ENCODE assay signal across 29 cellular contexts in the genomic region with DNA sequence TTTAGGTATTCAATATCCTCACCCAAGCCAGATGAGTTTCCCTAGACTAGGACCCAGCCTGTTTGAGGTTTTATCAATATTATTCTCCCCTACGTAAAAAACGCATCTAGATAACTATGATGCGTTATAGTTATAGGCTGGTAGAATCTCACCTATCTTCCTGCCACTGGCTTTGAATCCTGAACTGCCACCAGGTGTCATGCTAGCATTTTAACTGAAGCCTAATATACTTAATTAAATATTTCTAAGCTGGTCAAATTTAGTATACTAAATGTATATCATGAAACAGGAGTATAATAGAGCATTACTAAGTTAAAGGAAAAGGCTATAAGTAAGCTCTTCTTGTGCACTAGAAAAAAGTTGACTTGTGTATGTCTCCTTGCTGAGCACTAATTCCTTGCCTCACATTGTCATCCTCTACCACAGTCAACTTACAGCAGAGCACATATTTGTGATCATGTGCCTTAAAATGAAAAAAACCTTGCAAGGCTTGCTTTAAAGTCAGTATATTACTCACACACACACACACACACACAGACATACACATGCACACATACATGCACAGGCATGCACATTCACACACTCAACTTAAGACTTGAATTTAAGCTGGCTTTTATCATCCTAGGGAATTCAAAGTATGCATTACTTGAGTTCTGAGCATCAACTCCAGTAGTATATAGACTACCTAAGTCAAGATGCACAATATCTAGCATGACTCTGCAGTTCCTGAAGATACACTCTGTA.
DNase-seq lines count a peak whose midpoint lies in the region; ATAC-seq, FAIRE-seq and TF ChIP-seq lines count a peak whose summit lies in the region.
"Had no signal": no experiment of that assay in that cellular context is flagged by ENCODE, and none has a peak within 500 bp of the region (broad histone marks: within the 10 kb centered on the region; RNA-seq: fewer than 3 reads in every experiment).

No MANE protein-coding gene starts in this region.

- H3K4me3 Mint-ChIP-seq in MCF 10A (ENCODE audit: unreplicated experiment) (no peak overlapping the region), type B pancreatic cell (no peak overlapping the region)
- H3K4me3 Mint-ChIP-seq: activated CD8-positive, alpha-beta memory T cell treated with anti-CD3 and anti-CD28 coated beads, Interleukin-2, amount 10 ng/mL, durations not matched to agents 7 days and 5 days; activated naive CD4-positive, alpha-beta T cell treated with anti-CD3 and anti-CD28 coated beads, Interleukin-2, amount 10 ng/mL, durations not matched to agents 7 days and 5 days; activated T-helper 1 cell treated with anti-CD3 and anti-CD28 coated beads, Interleukin-12 subunit alpha, Interleukin-12 subunit beta, Interleukin-2, Interleukin-4 antibody, amounts not matched to agents 30 ng/mL and 10 ng/mL and 1 ng/mL, durations not matched to agents 14 hours and 24 hours and 36 hours; dendritic cell treated with granulocyte-macrophage colony-stimulating factor and Interleukin-4, amounts not matched to agents 40 ng/mL and 50 ng/mL, for 4 days; naive B cell; stimulated activated naive B cell treated with anti-CD40 and anti-IgM and Interleukin-4, amounts not matched to agents 10 μg/mL and 1 μg/mL and 100 μg/mL, for 72 hours had no signal

- DNase-seq in MCF 10A (ENCODE audit: unreplicated experiment) (no peak), mammary epithelial cell (no peak), RWPE1 (ENCODE audit: low spot score) (no peak), foreskin keratinocyte (peak; percentile 22 to 69), urothelium cell line (ENCODE audit: low spot score) (no peak), H7 (no peak), small intestine (no peak), type B pancreatic cell (ENCODE audit: extremely low spot score, unreplicated experiment) (no peak)
- DNase-seq: activated CD4-positive, alpha-beta T cell treated with anti-CD3 and anti-CD28 coated beads, Interleukin-2, amount 50 U/mL, for 1 hour; activated CD8-positive, alpha-beta memory T cell treated with anti-CD3 and anti-CD28 coated beads, Interleukin-2, amount 10 ng/mL, durations not matched to agents 7 days and 5 days; activated naive CD4-positive, alpha-beta T cell treated with anti-CD3 and anti-CD28 coated beads, Interleukin-2, amount 10 ng/mL, durations not matched to agents 7 days and 5 days; amniotic stem cell; COR-L47; HCEC 1CT; heart right ventricle; KBM-7; left colon; MV-4-11; naive B cell; NCI-H1694 treated with DMSO at 0.1 percent for 48 hours; NCI-H526 treated with DMSO at 0.1 percent for 48 hours; stimulated activated CD4-positive, alpha-beta T cell treated with anti-CD3 and anti-CD28 coated beads, Interleukin-4, amount 100 ng/mL, for 1 hour; stimulated activated naive B cell treated with anti-CD40 and anti-IgM and Interleukin-4, amounts not matched to agents 10 μg/mL and 1 μg/mL and 100 μg/mL, for 72 hours; uterus had no signal

- no peaks in the 10 kb centered on the region for H3K27me3 Mint-ChIP-seq in MCF 10A (ENCODE audit: insufficient read depth, unreplicated experiment)
- H3K27me3 Mint-ChIP-seq in type B pancreatic cell, result no peaks in the 10 kb centered on the region
- H3K27me3 Mint-ChIP-seq: activated naive CD4-positive, alpha-beta T cell treated with anti-CD3 and anti-CD28 coated beads, Interleukin-2, amount 10 ng/mL, durations not matched to agents 7 days and 5 days; dendritic cell treated with granulocyte-macrophage colony-stimulating factor and Interleukin-4, amounts not matched to agents 40 ng/mL and 50 ng/mL, for 4 days; stimulated activated naive B cell treated with anti-CD40 and anti-IgM and Interleukin-4, amounts not matched to agents 10 μg/mL and 1 μg/mL and 100 μg/mL, for 72 hours had no signal

- no peaks in the 10 kb centered on the region for H3K9me3 Mint-ChIP-seq in MCF 10A (ENCODE audit: unreplicated experiment)
- H3K9me3 Mint-ChIP-seq in type B pancreatic cell, result no peaks in the 10 kb centered on the region
- H3K9me3 Mint-ChIP-seq: activated naive CD4-positive, alpha-beta T cell treated with anti-CD3 and anti-CD28 coated beads, Interleukin-2, amount 10 ng/mL, durations not matched to agents 7 days and 5 days; activated T-helper 1 cell treated with anti-CD3 and anti-CD28 coated beads, Interleukin-12 subunit alpha, Interleukin-12 subunit beta, Interleukin-2, Interleukin-4 antibody, amounts not matched to agents 30 ng/mL and 10 ng/mL and 1 ng/mL, durations not matched to agents 14 hours and 24 hours and 36 hours; dendritic cell treated with granulocyte-macrophage colony-stimulating factor and Interleukin-4, amounts not matched to agents 40 ng/mL and 50 ng/mL, for 4 days; naive B cell; stimulated activated naive B cell treated with anti-CD40 and anti-IgM and Interleukin-4, amounts not matched to agents 10 μg/mL and 1 μg/mL and 100 μg/mL, for 72 hours had no signal

- POLR2A ChIA-PET in MCF 10A (lab: Yijun Ruan, JAX) (interaction anchor here (0.5 to 2.9 kb wide), 8 partner anchors 9 to 557 kb away, joined by 3 to 21 read pairs (median 4); a partner anchor contains a TSS), RWPE1 (lab: Yijun Ruan, JAX; ENCODE audit: low non-redundant PET) (no interaction called here)

- H3K4me3 ChIP-seq in mammary epithelial cell (replicated peaks in 1 of 3; ENCODE audit: insufficient read depth in 1 of 3, low read depth in 2 of 3, low read length in 3 of 3), result no peak overlapping the region
- H3K4me3 ChIP-seq in H7 (ENCODE audit: insufficient read depth, low read depth, low read length), result no peak overlapping the region
- no peak overlapping the region for H3K4me3 ChIP-seq in small intestine (ENCODE audit: low read depth in 1 of 2, low read length in 2 of 2)
- H3K4me3 ChIP-seq: BLaER1, cardiac muscle cell, heart right ventricle, uterus had no signal

- H3K79me2 ChIP-seq in mammary epithelial cell (ENCODE audit: insufficient read depth, low read length), result no peaks in the 10 kb centered on the region

- no peaks in the 10 kb centered on the region for H3K4me1 ChIP-seq in mammary epithelial cell (ENCODE audit: insufficient read depth, low read length)
- H3K4me1 ChIP-seq in foreskin keratinocyte, result no peaks in the 10 kb centered on the region
- no peaks in the 10 kb centered on the region for H3K4me1 ChIP-seq in small intestine (ENCODE audit: control insufficient read depth in 2 of 2, insufficient read depth in 1 of 2, low read depth in 1 of 2, low read length in 1 of 2)
- H3K4me1 ChIP-seq: BLaER1, uterus had no signal

- no peaks in the 10 kb centered on the region for H4K20me1 ChIP-seq in mammary epithelial cell (ENCODE audit: insufficient read depth, low read length)
- H4K20me1 ChIP-seq: BLaER1 had no signal

- WGBS in mammary epithelial cell (ENCODE audit: low coverage, missing lambda C conversion rate), result 67% methylated on average over 3 of the region's 3 CpGs
- 87 to 88% (median 88%) methylated on average over 3 of the region's 3 CpGs for WGBS in small intestine, 3 donors

- CTCF ChIA-PET in MCF 10A (lab: Yijun Ruan, JAX), result interaction anchor here (0.5 to 8.3 kb wide), 36 partner anchors 8 to 1150 kb away, joined by 3 to 175 read pairs (median 4); a partner anchor contains a TSS
- CTCF ChIA-PET in mammary epithelial cell (lab: Charles Lee; ENCODE audit: low non-redundant PET), result no interaction called here
- CTCF ChIA-PET in RWPE1 (lab: Yijun Ruan, JAX), result interaction anchor here (0.6 to 1.9 kb wide), 5 partner anchors 70 to 562 kb away, joined by 3 to 10 read pairs (median 5); no protein-coding TSS in a partner anchor

- FAIRE-seq in urothelium cell line (lab: Jason Lieb, UNC) (peak; percentile 66), small intestine (lab: Jason Lieb, UNC) (no peak)
- FAIRE-seq: GM12892 had no signal

- H2AFZ ChIP-seq in mammary epithelial cell (ENCODE audit: low read depth, low read length), result no peak overlapping the region

- H3K36me3 ChIP-seq in mammary epithelial cell (ENCODE audit: insufficient read depth, low read length), result no peaks in the 10 kb centered on the region
- no peaks in the 10 kb centered on the region for H3K36me3 ChIP-seq in H7 (replicated peaks; ENCODE audit: control insufficient read depth, insufficient read depth, low read length)
- no peaks in the 10 kb centered on the region for H3K36me3 ChIP-seq in small intestine (ENCODE audit: control insufficient read depth in 2 of 2, insufficient read depth in 2 of 2, low read length in 2 of 2)
- H3K36me3 ChIP-seq: BLaER1, cardiac muscle cell, heart right ventricle, uterus had no signal

- H3K4me1 Mint-ChIP-seq in MCF 10A (ENCODE audit: insufficient read depth, unreplicated experiment) (no peaks in the 10 kb centered on the region), type B pancreatic cell (ENCODE audit: unreplicated experiment) (no peaks in the 10 kb centered on the region)
- H3K4me1 Mint-ChIP-seq: activated naive CD4-positive, alpha-beta T cell treated with anti-CD3 and anti-CD28 coated beads, Interleukin-2, amount 10 ng/mL, durations not matched to agents 7 days and 5 days; naive B cell; stimulated activated naive B cell treated with anti-CD40 and anti-IgM and Interleukin-4, amounts not matched to agents 10 μg/mL and 1 μg/mL and 100 μg/mL, for 72 hours had no signal

- no peaks in the 10 kb centered on the region for H3K27me3 ChIP-seq in mammary epithelial cell (ENCODE audit: insufficient read depth, low read length)
- no peaks in the 10 kb centered on the region for H3K27me3 ChIP-seq in foreskin keratinocyte
- no peaks in the 10 kb centered on the region for H3K27me3 ChIP-seq in H7 (ENCODE audit: control insufficient read depth, insufficient read depth, low read length)
- no peaks in the 10 kb centered on the region for H3K27me3 ChIP-seq in small intestine (ENCODE audit: control insufficient read depth in 2 of 2, insufficient read depth in 2 of 2, low read length in 2 of 2)
- H3K27me3 ChIP-seq: BLaER1, cardiac muscle cell, heart right ventricle, uterus had no signal

- no peaks in the 10 kb centered on the region for H3K9me3 ChIP-seq in mammary epithelial cell (replicated peaks; ENCODE audit: insufficient read depth, low read length)
- H3K9me3 ChIP-seq in small intestine (ENCODE audit: control insufficient read depth, low read depth), result no peaks in the 10 kb centered on the region
- H3K9me3 ChIP-seq: BLaER1, heart right ventricle, uterus had no signal

- no peak overlapping the region for H3K27ac ChIP-seq in mammary epithelial cell (ENCODE audit: insufficient read depth, low read depth, low read length)
- no peak overlapping the region for H3K27ac ChIP-seq in RWPE1
- no peak overlapping the region for H3K27ac ChIP-seq in foreskin keratinocyte
- H3K27ac ChIP-seq in small intestine (ENCODE audit: low read depth in 1 of 2, low read length in 1 of 2), result no peak overlapping the region
- H3K27ac ChIP-seq: BLaER1, cardiac muscle cell, heart right ventricle, uterus had no signal

- dilution Hi-C loops in mammary epithelial cell (cut with HindIII; ENCODE audit: low sequenced_read_pairs), result no loop called here

- H3K27ac Mint-ChIP-seq in MCF 10A (ENCODE audit: low read depth, unreplicated experiment), result no peak overlapping the region
- H3K27ac Mint-ChIP-seq in type B pancreatic cell, result no peak overlapping the region
- H3K27ac Mint-ChIP-seq: activated CD8-positive, alpha-beta memory T cell treated with anti-CD3 and anti-CD28 coated beads, Interleukin-2, amount 10 ng/mL, durations not matched to agents 7 days and 5 days; activated naive CD4-positive, alpha-beta T cell treated with anti-CD3 and anti-CD28 coated beads, Interleukin-2, amount 10 ng/mL, durations not matched to agents 7 days and 5 days; activated T-helper 1 cell treated with anti-CD3 and anti-CD28 coated beads, Interleukin-12 subunit alpha, Interleukin-12 subunit beta, Interleukin-2, Interleukin-4 antibody, amounts not matched to agents 30 ng/mL and 10 ng/mL and 1 ng/mL, durations not matched to agents 14 hours and 24 hours and 36 hours; dendritic cell treated with granulocyte-macrophage colony-stimulating factor and Interleukin-4, amounts not matched to agents 40 ng/mL and 50 ng/mL, for 4 days; naive B cell; stimulated activated naive B cell treated with anti-CD40 and anti-IgM and Interleukin-4, amounts not matched to agents 10 μg/mL and 1 μg/mL and 100 μg/mL, for 72 hours had no signal

- no peaks in the 10 kb centered on the region for H3K36me3 Mint-ChIP-seq in MCF 10A (ENCODE audit: insufficient read depth, unreplicated experiment)
- H3K36me3 Mint-ChIP-seq in type B pancreatic cell, result no peaks in the 10 kb centered on the region
- H3K36me3 Mint-ChIP-seq: activated CD8-positive, alpha-beta memory T cell treated with anti-CD3 and anti-CD28 coated beads, Interleukin-2, amount 10 ng/mL, durations not matched to agents 7 days and 5 days; activated naive CD4-positive, alpha-beta T cell treated with anti-CD3 and anti-CD28 coated beads, Interleukin-2, amount 10 ng/mL, durations not matched to agents 7 days and 5 days; naive B cell; stimulated activated naive B cell treated with anti-CD40 and anti-IgM and Interleukin-4, amounts not matched to agents 10 μg/mL and 1 μg/mL and 100 μg/mL, for 72 hours had no signal

- intact Hi-C loops in MCF 10A (cut with micrococcal nuclease), result no loop called here
- intact Hi-C loops in mammary epithelial cell (cut with micrococcal nuclease), result no loop called here

- no peak overlapping the region for H3K4me2 ChIP-seq in mammary epithelial cell (ENCODE audit: insufficient read depth, low read depth, low read length)
- H3K4me2 ChIP-seq: BLaER1 had no signal

- no peak overlapping the region for H3K9ac ChIP-seq in mammary epithelial cell (ENCODE audit: insufficient read depth, low read length)
- H3K9ac ChIP-seq: BLaER1 had no signal

- in situ Hi-C loops in mammary epithelial cell (cut with MboI; ENCODE audit: low sequenced_read_pairs in 2 of 2), result loop anchor here (25.0 kb wide), 2 partner anchors 525 to 550 kb away; a partner anchor contains a TSS

- BruUV-seq in MCF 10A (replicated peaks; lab: Mats Ljungman, UMichigan) (no TSS peak), mammary epithelial cell (replicated peaks; lab: Mats Ljungman, UMichigan) (no TSS peak)

- TF ChIP-seq CTCF in MCF 10A (IDR thresholded peaks at IDR 0.05; ENCODE audit: unreplicated experiment), result peak; percentile 9
- peak in 1 of 2 donors; percentile 32 for TF ChIP-seq CTCF in mammary epithelial cell (conservative IDR thresholded peaks at IDR 0.05 in 1 of 2, IDR thresholded peaks at IDR 0.05 in 1 of 2; ENCODE audit: extremely low read depth in 1 of 2, insufficient read depth in 1 of 2, low read depth in 1 of 2, low read length in 2 of 2)
- peak; percentile 29; the same call in 1 of the 2 replicates for TF ChIP-seq CTCF in RWPE1 (conservative IDR thresholded peaks at IDR 0.05; ENCODE audit: low read depth)
- peak; percentile 39 for TF ChIP-seq CTCF in foreskin keratinocyte (conservative IDR thresholded peaks at IDR 0.05)
- no peak for TF ChIP-seq CTCF in type B pancreatic cell (conservative IDR thresholded peaks at IDR 0.05)

- ATAC-seq in foreskin keratinocyte, result peak; percentile 51
- ATAC-seq: activated CD8-positive, alpha-beta memory T cell treated with anti-CD3 and anti-CD28 coated beads, Interleukin-2, amount 10 ng/mL, durations not matched to agents 7 days and 5 days; heart right ventricle; left colon; stimulated activated naive B cell treated with anti-CD40 and anti-IgM and Interleukin-4, amounts not matched to agents 10 μg/mL and 1 μg/mL and 100 μg/mL, for 72 hours had no signal

Comparison
In these comparisons a context has a peak if more than half of its experiments do, and no peak if none do; other contexts are left out.
1. DNase-seq: peak in foreskin keratinocyte (2 of 2); none in MCF 10A (single experiment), mammary epithelial cell (single experiment), RWPE1 (single experiment), urothelium cell line (single experiment), H7 (single experiment), small intestine (single experiment) and type B pancreatic cell (single experiment).